In genomic region chr5:1889321-1890065, GRCh38 we compare ENCODE assay signal across 2 cellular contexts.
TF ChIP-seq lines count a peak whose summit lies in the region.

No MANE protein-coding gene starts in this region.

TF ChIP-seq in HEK293, 187 proteins besides CTCF, POLR2A, EP300 and RAD21 (continued from another document):
- no peak for TF ChIP-seq REST (tag by site-specific recombination; IDR thresholded peaks at IDR 0.05)
- peak; percentile 91 for TF ChIP-seq ZNF529 (tag by site-specific recombination; IDR thresholded peaks at IDR 0.05; ENCODE audit: insufficient replicate concordance)

TF ChIP-seq in H1, 55 proteins besides CTCF, POLR2A, EP300 and RAD21 (continued from another document):
- TF ChIP-seq, protein P1, sequence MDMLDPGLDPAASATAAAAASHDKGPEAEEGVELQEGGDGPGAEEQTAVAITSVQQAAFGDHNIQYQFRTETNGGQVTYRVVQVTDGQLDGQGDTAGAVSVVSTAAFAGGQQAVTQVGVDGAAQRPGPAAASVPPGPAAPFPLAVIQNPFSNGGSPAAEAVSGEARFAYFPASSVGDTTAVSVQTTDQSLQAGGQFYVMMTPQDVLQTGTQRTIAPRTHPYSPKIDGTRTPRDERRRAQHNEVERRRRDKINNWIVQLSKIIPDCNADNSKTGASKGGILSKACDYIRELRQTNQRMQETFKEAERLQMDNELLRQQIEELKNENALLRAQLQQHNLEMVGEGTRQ (IDR thresholded peaks at IDR 0.05; ENCODE audit: low read length), result no peak
- no peak for TF ChIP-seq FOSL1 (IDR thresholded peaks at IDR 0.05; ENCODE audit: insufficient read depth, low read depth, low read length)
- no peak for TF ChIP-seq KDM1A (IDR thresholded peaks at IDR 0.05; ENCODE audit: borderline replicate concordance, low read length)
- no peak for TF ChIP-seq TCF12 (IDR thresholded peaks at IDR 0.05; ENCODE audit: low read depth, low read length)
- no peak for TF ChIP-seq SUZ12 (IDR thresholded peaks at IDR 0.05; ENCODE audit: low read length)
- TF ChIP-seq SP2 (IDR thresholded peaks at IDR 0.05; ENCODE audit: low read length), result no peak
- TF ChIP-seq SIN3A (conservative IDR thresholded peaks at IDR 0.05 in 1 of 2, IDR thresholded peaks at IDR 0.05 in 1 of 2; ENCODE audit: low read depth in 1 of 2, low read length in 2 of 2), result no peak
- TF ChIP-seq ATF2 (IDR thresholded peaks at IDR 0.05; ENCODE audit: low read length), result no peak
- TF ChIP-seq SIX5 (IDR thresholded peaks at IDR 0.05; ENCODE audit: low read depth, low read length), result no peak
- TF ChIP-seq TAF7 (optimal IDR thresholded peaks at IDR 0.05; ENCODE audit: borderline replicate concordance, low read depth, low read length), result no peak
- no peak for TF ChIP-seq SRF (IDR thresholded peaks at IDR 0.05; ENCODE audit: low read depth, low read length)
- TF ChIP-seq E2F6 (IDR thresholded peaks at IDR 0.05), result no peak
- no peak for TF ChIP-seq RXRA (IDR thresholded peaks at IDR 0.05; ENCODE audit: insufficient read depth, low read depth, low read length)
TF ChIP-seq in H1: peak in this region for 0.
